23 cellular contexts compared by ENCODE assay signal in genomic region chr20:9490171-9490570, GRCh38. TPM values are rescaled to one million over a fixed set of nuclear protein-coding genes. Genes with fewer than 3 reads are reported as not detected.
"Had no signal": no experiment of that assay in that cellular context is flagged by ENCODE, and none has a peak within 500 bp of the region (broad histone marks: within the 10 kb centered on the region; RNA-seq: fewer than 3 reads in every experiment).

No MANE protein-coding gene starts in this region.

- H3K4me3 ChIP-seq: gastroesophageal sphincter, lung, prostate gland, right lobe of liver, spleen, stomach, thoracic aorta, transverse colon had no signal

- H3K36me3 ChIP-seq: gastroesophageal sphincter, prostate gland, right lobe of liver, spleen, stomach, thoracic aorta, transverse colon had no signal

- H3K27ac Mint-ChIP-seq: natural killer cell treated with Interleukin-12 subunit alpha and Interleukin-12 subunit beta and Interleukin-15 and Interleukin-18, amount 100 ng/mL, for 72 hours; stimulated activated naive B cell treated with anti-CD40 and anti-IgM and Interleukin-4, amounts not matched to agents 10 μg/mL and 1 μg/mL and 100 μg/mL, for 72 hours had no signal

- H3K9me3 Mint-ChIP-seq: stimulated activated naive B cell treated with anti-CD40 and anti-IgM and Interleukin-4, amounts not matched to agents 10 μg/mL and 1 μg/mL and 100 μg/mL, for 72 hours had no signal

- H3K79me2 ChIP-seq: parathyroid adenoma had no signal

- H3K4me3 Mint-ChIP-seq: natural killer cell treated with Interleukin-12 subunit alpha and Interleukin-12 subunit beta and Interleukin-15 and Interleukin-18, amount 100 ng/mL, for 72 hours; stimulated activated naive B cell treated with anti-CD40 and anti-IgM and Interleukin-4, amounts not matched to agents 10 μg/mL and 1 μg/mL and 100 μg/mL, for 72 hours had no signal

- H3K27ac ChIP-seq: gastroesophageal sphincter, parathyroid adenoma, prostate gland, right lobe of liver, spleen, stomach, thoracic aorta, transverse colon had no signal

- H3K9me3 ChIP-seq: gastroesophageal sphincter, prostate gland, right lobe of liver, spleen, stomach, thoracic aorta, transverse colon had no signal

- DNase-seq: effector memory CD4-positive, alpha-beta T cell; glutamatergic neuron; left colon; left ventricle myocardium superior; mesenchymal stem cell; midbrain; occipital lobe; right lobe of liver; spleen; stimulated activated CD4-positive, alpha-beta T cell treated with anti-CD3 and anti-CD28 coated beads, Interleukin-15, amount 100 ng/mL, for 24 hours; stimulated activated CD4-positive, alpha-beta T cell treated with anti-CD3 and anti-CD28 coated beads, Interleukin-1b, Interleukin-23, amount 100 ng/mL, for 48 hours; stimulated activated CD4-positive, alpha-beta T cell treated with anti-CD3 and anti-CD28 coated beads, Interleukin-4, amount 100 ng/mL, for 24 hours; stimulated activated naive B cell treated with anti-CD40 and anti-IgM and Interleukin-4, amounts not matched to agents 10 μg/mL and 1 μg/mL and 100 μg/mL, for 72 hours; stomach; substantia nigra; transverse colon had no signal

- H3K4me1 ChIP-seq: parathyroid adenoma, prostate gland, right lobe of liver, spleen, stomach, transverse colon had no signal

- H3K9ac ChIP-seq: parathyroid adenoma had no signal

- ATAC-seq: esophagus mucosa; gastroesophageal sphincter; left colon; left ventricle myocardium superior; natural killer cell treated with Interleukin-12 subunit alpha and Interleukin-12 subunit beta and Interleukin-15 and Interleukin-18, amount 100 ng/mL, for 72 hours; right lobe of liver; stimulated activated naive B cell treated with anti-CD40 and anti-IgM and Interleukin-4, amounts not matched to agents 10 μg/mL and 1 μg/mL and 100 μg/mL, for 72 hours had no signal

- H3K36me3 Mint-ChIP-seq: natural killer cell treated with Interleukin-12 subunit alpha and Interleukin-12 subunit beta and Interleukin-15 and Interleukin-18, amount 100 ng/mL, for 72 hours; stimulated activated naive B cell treated with anti-CD40 and anti-IgM and Interleukin-4, amounts not matched to agents 10 μg/mL and 1 μg/mL and 100 μg/mL, for 72 hours had no signal

- H2AFZ ChIP-seq: parathyroid adenoma had no signal

- H3K27me3 ChIP-seq: gastroesophageal sphincter, spleen, stomach, transverse colon had no signal

RNA-seq across cellular contexts. Expression of gene LAMP5, which starts 24.2 kb away (rescaled TPM):
- total RNA-seq: esophagus mucosa; gastroesophageal sphincter; left ventricle myocardium superior; natural killer cell treated with Interleukin-12 subunit alpha and Interleukin-12 subunit beta and Interleukin-15 and Interleukin-18, amount 100 ng/mL, for 72 hours; thoracic aorta had no signal
